In the genomic region with DNA sequence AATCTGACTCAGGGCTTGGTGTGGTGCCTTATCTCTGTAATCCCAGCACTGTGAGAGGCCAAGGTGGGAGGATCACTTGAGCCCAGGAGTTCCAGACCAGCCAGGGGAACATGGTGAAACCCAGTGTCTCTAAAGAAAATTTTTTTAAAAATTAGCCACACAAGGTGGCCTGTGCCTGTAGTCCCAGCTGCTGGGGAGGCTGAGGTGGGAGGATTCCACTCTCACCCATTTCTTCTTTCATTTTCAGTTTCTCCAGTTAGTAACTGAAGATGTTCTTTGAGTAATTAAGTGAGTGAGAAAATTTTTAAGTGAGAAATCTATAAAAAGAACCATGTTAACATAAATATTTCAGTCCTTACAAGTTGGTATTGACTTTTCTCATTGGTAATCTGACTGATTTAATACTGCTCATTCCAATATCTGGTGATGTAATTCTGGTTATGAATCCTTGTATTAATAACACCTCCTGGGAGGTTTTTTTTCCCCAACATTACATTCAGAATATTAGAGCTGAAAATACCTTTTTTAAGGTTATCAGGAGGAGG, we compare ENCODE assay signal across 1 cellular context.
TF ChIP-seq lines count a peak whose summit lies in the region.

No MANE protein-coding gene starts in this region.

TF ChIP-seq in SK-N-SH, 30 proteins besides CTCF, POLR2A, EP300 and RAD21 (continued from another document):
- no peak for TF ChIP-seq USF2 (IDR thresholded peaks at IDR 0.05; ENCODE audit: borderline replicate concordance, low read depth, low read length)
